13 cellular contexts compared by ENCODE assay signal in genomic region chr10:125083576-125083920, GRCh38.
DNase-seq lines count a peak whose midpoint lies in the region; ATAC-seq and TF ChIP-seq lines count a peak whose summit lies in the region.
"Had no signal": no experiment of that assay in that cellular context is flagged by ENCODE, and none has a peak within 500 bp of the region (broad histone marks: within the 10 kb centered on the region; RNA-seq: fewer than 3 reads in every experiment).

No MANE protein-coding gene starts in this region.

- TF ChIP-seq CTCF in right atrium auricular region (IDR thresholded peaks at IDR 0.05) = no peak
- TF ChIP-seq CTCF in GM13977 (IDR thresholded peaks at IDR 0.05; ENCODE audit: extremely low read depth, insufficient read depth, missing control alignments) = no peak
- TF ChIP-seq CTCF in CD14-positive monocyte (IDR thresholded peaks at IDR 0.05) = no peak

- H3K4me1 ChIP-seq in right atrium auricular region (peaks cover 0 to 57% of the 10 kb centered on the region in 2 donors), skeletal muscle tissue (ENCODE audit: control insufficient read depth in 3 of 3, insufficient read depth in 3 of 3, low read length in 3 of 3) (peaks cover 60 to 83% (median 78%) of the 10 kb centered on the region in 3 donors)

- peak overlapping the region; percentile 30 to 69 (median 58) for H3K9ac ChIP-seq in skeletal muscle tissue (ENCODE audit: low read depth in 1 of 3, low read length in 3 of 3)

- H3K4me3 Mint-ChIP-seq in CD14-positive monocyte = no peak overlapping the region
- H3K4me3 Mint-ChIP-seq: activated T-cell treated with anti-CD3 and anti-CD28 coated beads, Interleukin-2, amount 50 U/mL, for 72 hours; memory B cell had no signal

- H3K4me3 ChIP-seq in right atrium auricular region = no peak overlapping the region
- no peak overlapping the region for H3K4me3 ChIP-seq in skeletal muscle tissue (ENCODE audit: low read length in 3 of 3)

- in situ Hi-C loops in GM13977 (cut with MboI; ENCODE audit: low pct_unique_long_range_greater_than_20kb, low sequenced_read_pairs, unreplicated experiment) = no loop called here

- peaks cover 2% of the 10 kb centered on the region for H3K4me1 Mint-ChIP-seq in CD14-positive monocyte
- H3K4me1 Mint-ChIP-seq: memory B cell had no signal

- DNase-seq in GM04504 (ENCODE audit: low read depth) (peak; percentile 88), astrocyte of the hippocampus (ENCODE audit: low read depth, low spot score) (peak; percentile 71), right atrium auricular region (ENCODE audit: low spot score) (no peak), GM13977 (ENCODE audit: low spot score) (no peak), CD14-positive monocyte (ENCODE audit: low spot score) (no peak)
- DNase-seq: activated T-cell treated with anti-CD3 and anti-CD28 coated beads, Interleukin-2, amount 50 U/mL, for 72 hours; GF-D8; stimulated activated CD4-positive, alpha-beta T cell treated with anti-CD3 and anti-CD28 coated beads, Interleukin-4, amount 100 ng/mL, for 4 hours; T-helper 1 cell had no signal

- H3K27ac ChIP-seq in right atrium auricular region = peak overlapping the region; percentile 83 to 89
- H3K27ac ChIP-seq in skeletal muscle tissue (ENCODE audit: low read depth, low read length) = peak overlapping the region; percentile 87

- H3K36me3 ChIP-seq in right atrium auricular region = peaks cover 12% of the 10 kb centered on the region
- H3K36me3 ChIP-seq in skeletal muscle tissue (ENCODE audit: control insufficient read depth in 3 of 3, insufficient read depth in 3 of 3, low read length in 3 of 3) = peaks cover 0 to 7% (median 5%) of the 10 kb centered on the region in 3 donors

- H3K27me3 Mint-ChIP-seq in CD14-positive monocyte (ENCODE audit: low read depth in 3 of 3) = no peaks in the 10 kb centered on the region

- H3K36me3 Mint-ChIP-seq in CD14-positive monocyte = peaks cover 56 to 80% of the 10 kb centered on the region in 2 donors
- H3K36me3 Mint-ChIP-seq: memory B cell had no signal

- H3K27ac Mint-ChIP-seq in CD14-positive monocyte = peak overlapping the region in 2 of 7 donors; percentile 5 to 46
- H3K27ac Mint-ChIP-seq: activated T-cell treated with anti-CD3 and anti-CD28 coated beads, Interleukin-2, amount 50 U/mL, for 72 hours; memory B cell had no signal

- H3K9me3 ChIP-seq in right atrium auricular region (no peaks in the 10 kb centered on the region), skeletal muscle tissue (ENCODE audit: control insufficient read depth in 3 of 3, low read length in 3 of 3) (no peaks in the 10 kb centered on the region)

- no peaks in the 10 kb centered on the region for H3K9me3 Mint-ChIP-seq in CD14-positive monocyte
- H3K9me3 Mint-ChIP-seq: activated T-cell treated with anti-CD3 and anti-CD28 coated beads, Interleukin-2, amount 50 U/mL, for 72 hours; memory B cell had no signal

- intact Hi-C loops in CD14-positive monocyte (cut with micrococcal nuclease) = no loop called here

- ATAC-seq in GM18520 (IDR thresholded peaks at IDR 0.05; ENCODE audit: unreplicated experiment) (no peak), GM21717 (IDR thresholded peaks at IDR 0.05; ENCODE audit: unreplicated experiment) (no peak)
- ATAC-seq: activated T-cell treated with anti-CD3 and anti-CD28 coated beads, Interleukin-2, amount 50 U/mL, for 72 hours had no signal

- no peaks in the 10 kb centered on the region for H3K27me3 ChIP-seq in right atrium auricular region
- H3K27me3 ChIP-seq in skeletal muscle tissue (ENCODE audit: control insufficient read depth in 3 of 3, insufficient read depth in 3 of 3, low read length in 3 of 3) = no peaks in the 10 kb centered on the region

Comparison
In these comparisons a context has a peak if more than half of its experiments do, and no peak if none do; other contexts are left out.
1. DNase-seq: peak in GM04504 (single experiment) and astrocyte of the hippocampus (single experiment); none in right atrium auricular region (single experiment), GM13977 (single experiment) and CD14-positive monocyte (single experiment).